Comparison of ENCODE assay signal across 15 cellular contexts in genomic region chr6:7135755-7136154, GRCh38. TPM values are rescaled to one million over a fixed set of nuclear protein-coding genes. Genes with fewer than 3 reads are reported as not detected.
DNase-seq lines count a peak whose midpoint lies in the region; ATAC-seq and TF ChIP-seq lines count a peak whose summit lies in the region.
"Had no signal": no experiment of that assay in that cellular context is flagged by ENCODE, and none has a peak within 500 bp of the region (broad histone marks: within the 10 kb centered on the region; RNA-seq: fewer than 3 reads in every experiment).

No MANE protein-coding gene starts in this region.

- peak overlapping the region; percentile 93 for H3K27ac Mint-ChIP-seq in CD4-positive, alpha-beta T cell
- peak overlapping the region; percentile 70 to 79 for H3K27ac Mint-ChIP-seq in T-cell
- peak overlapping the region; percentile 25 to 98 (median 88) for H3K27ac Mint-ChIP-seq in naive thymus-derived CD4-positive, alpha-beta T cell

- H3K27me3 ChIP-seq in CD4-positive, alpha-beta T cell (ENCODE audit: control insufficient read depth, insufficient read depth, low read length) = no peaks in the 10 kb centered on the region
- H3K27me3 ChIP-seq in naive thymus-derived CD4-positive, alpha-beta T cell (ENCODE audit: control insufficient read depth in 2 of 2, insufficient read depth in 2 of 2, low read length in 2 of 2) = no peaks in the 10 kb centered on the region
- H3K27me3 ChIP-seq: uterus had no signal

- CTCF ChIA-PET in CD4-positive, alpha-beta T cell (lab: Charles Lee) = interaction anchor here (0.7 to 1.9 kb wide), 5 partner anchors 11 to 26 kb away, joined by 3 to 5 read pairs (median 3); no protein-coding TSS in a partner anchor
- CTCF ChIA-PET in T-cell (lab: Charles Lee) = interaction anchor here in 1 of 2 donors (0.6 to 1.4 kb wide), 2 partner anchors 24 to 25 kb away, joined by 3 read pairs; no protein-coding TSS in a partner anchor
- CTCF ChIA-PET in naive thymus-derived CD4-positive, alpha-beta T cell (lab: Charles Lee) = interaction anchor here (0.6 kb wide), 1 partner anchor 101 kb away, joined by 5 read pairs; no protein-coding TSS in a partner anchor

- no peak for TF ChIP-seq CTCF in CD4-positive, alpha-beta T cell (IDR thresholded peaks at IDR 0.05)

- POLR2A ChIA-PET in CD4-positive, alpha-beta T cell (lab: Charles Lee) = interaction anchor here (3.0 to 5.4 kb wide), 2 partner anchors 16 to 26 kb away, joined by 10 to 85 read pairs; partner anchors contain the start of gene RREB1
- POLR2A ChIA-PET in T-cell (lab: Charles Lee) = interaction anchor here in 1 of 2 donors (0.6 to 1.3 kb wide), 4 partner anchors 22 to 549 kb away, joined by 3 to 5 read pairs (median 3); no protein-coding TSS in a partner anchor
- POLR2A ChIA-PET in naive thymus-derived CD4-positive, alpha-beta T cell (lab: Charles Lee) = interaction anchor here (1.1 to 10.7 kb wide), 6 partner anchors 7 to 50 kb away, joined by 3 to 91 read pairs (median 22); partner anchors contain the start of gene RREB1

- peaks cover 93% of the 10 kb centered on the region for H3K4me1 Mint-ChIP-seq in CD4-positive, alpha-beta T cell (ENCODE audit: low read depth)
- H3K4me1 Mint-ChIP-seq in T-cell = peaks cover 61 to 85% (median 82%) of the 10 kb centered on the region in 3 donors
- H3K4me1 Mint-ChIP-seq in naive thymus-derived CD4-positive, alpha-beta T cell = peaks cover 46 to 98% (median 88%) of the 10 kb centered on the region in 7 donors

- no peak overlapping the region for H3K4me3 ChIP-seq in naive thymus-derived CD4-positive, alpha-beta T cell (ENCODE audit: low read length)
- H3K4me3 ChIP-seq: uterus had no signal

- intact Hi-C loops in CD4-positive, alpha-beta T cell (cut with DNase I, micrococcal nuclease) = loop anchor here in 1 of 2 experiments (2.0 to 5.0 kb wide), 3 partner anchors 29 to 83 kb away; partner anchors contain the start of gene RREB1
- intact Hi-C loops in naive thymus-derived CD4-positive, alpha-beta T cell (cut with micrococcal nuclease) = loop anchor here (5.0 to 10.0 kb wide), 4 partner anchors 478 to 1302 kb away; partner anchors contain the start of genes LY86 (in 1 of the 2), NRN1 (in 1 of the 2) and SLC35B3 (in 1 of the 2)
- intact Hi-C loops in Right ventricle myocardium inferior (cut with DNase I) = no loop called here

- no peaks in the 10 kb centered on the region for H3K9me3 Mint-ChIP-seq in CD4-positive, alpha-beta T cell
- H3K9me3 Mint-ChIP-seq in T-cell = no peaks in the 10 kb centered on the region
- no peaks in the 10 kb centered on the region for H3K9me3 Mint-ChIP-seq in naive thymus-derived CD4-positive, alpha-beta T cell

- no peak for DNase-seq in CD4-positive, alpha-beta T cell
- DNase-seq in T-cell (no peak), substantia nigra (lab: John Stamatoyannopoulos, UW) (no peak), Right ventricle myocardium inferior (ENCODE audit: missing footprints) (no peak)
- DNase-seq in naive thymus-derived CD4-positive, alpha-beta T cell = no peak
- DNase-seq in NK-92 treated with Interleukin-12 subunit alpha and Interleukin-12 subunit beta, amount 100 ng/mL, for 24 hours (lab: John Stamatoyannopoulos, UW) = no peak
- DNase-seq: activated CD4-positive, CD25-positive, alpha-beta regulatory T cell treated with anti-CD3 and anti-CD28 coated beads, Interleukin-2, amount 50 U/mL, for 72 hours; AML-193; cerebellar nuclear complex; H7; KG1; NCI-H226; uterus had no signal

- H3K27me3 Mint-ChIP-seq in CD4-positive, alpha-beta T cell = no peaks in the 10 kb centered on the region
- H3K27me3 Mint-ChIP-seq in T-cell = no peaks in the 10 kb centered on the region
- no peaks in the 10 kb centered on the region for H3K27me3 Mint-ChIP-seq in naive thymus-derived CD4-positive, alpha-beta T cell

- ATAC-seq in CD4-positive, alpha-beta T cell (ENCODE audit: poor library complexity) = no peak
- ATAC-seq in GM21619 (IDR thresholded peaks at IDR 0.05; ENCODE audit: unreplicated experiment) (peak; percentile 20), T-cell (replicated peaks in 1 of 4) (no peak), Right ventricle myocardium inferior (no peak), GM21825 (IDR thresholded peaks at IDR 0.05; ENCODE audit: unreplicated experiment) (no peak)
- ATAC-seq in naive thymus-derived CD4-positive, alpha-beta T cell = no peak

- peak overlapping the region; percentile 22 for H3K27ac ChIP-seq in CD4-positive, alpha-beta T cell (ENCODE audit: low read depth, low read length)
- H3K27ac ChIP-seq in naive thymus-derived CD4-positive, alpha-beta T cell (ENCODE audit: low read depth, low read length) = peak overlapping the region; percentile 91
- no peak overlapping the region for H3K27ac ChIP-seq in substantia nigra (ENCODE audit: low read depth, low read length, poor library complexity, severe bottlenecking)

- peaks cover 16 to 50% of the 10 kb centered on the region in 2 donors for H3K4me1 ChIP-seq in naive thymus-derived CD4-positive, alpha-beta T cell (ENCODE audit: control insufficient read depth in 2 of 2, insufficient read depth in 2 of 2, low read length in 2 of 2)
- H3K4me1 ChIP-seq: uterus had no signal

- peaks cover 0 to 2% (median 0%) of the 10 kb centered on the region in 3 experiments for H3K36me3 ChIP-seq in naive thymus-derived CD4-positive, alpha-beta T cell (ENCODE audit: control insufficient read depth in 2 of 3, insufficient read depth in 3 of 3, low read length in 3 of 3)
- H3K36me3 ChIP-seq: uterus had no signal

- H3K36me3 Mint-ChIP-seq in CD4-positive, alpha-beta T cell (ENCODE audit: low read depth) = no peaks in the 10 kb centered on the region
- peaks cover 7% of the 10 kb centered on the region for H3K36me3 Mint-ChIP-seq in T-cell
- peaks cover 0 to 4% (median 0%) of the 10 kb centered on the region in 5 donors for H3K36me3 Mint-ChIP-seq in naive thymus-derived CD4-positive, alpha-beta T cell

- H3K4me3 Mint-ChIP-seq in CD4-positive, alpha-beta T cell = peak overlapping the region; percentile 35
- H3K4me3 Mint-ChIP-seq in T-cell = no peak overlapping the region
- H3K4me3 Mint-ChIP-seq in naive thymus-derived CD4-positive, alpha-beta T cell = peak overlapping the region in 1 of 10 donors; percentile 23

- no peaks in the 10 kb centered on the region for H3K9me3 ChIP-seq in CD4-positive, alpha-beta T cell (ENCODE audit: control insufficient read depth, low read length)
- no peaks in the 10 kb centered on the region for H3K9me3 ChIP-seq in naive thymus-derived CD4-positive, alpha-beta T cell (ENCODE audit: control insufficient read depth in 2 of 3, low read length in 3 of 3)
- H3K9me3 ChIP-seq: uterus had no signal

RNA-seq across cellular contexts. Expression of gene RREB1, which starts 28.0 kb away (rescaled TPM):
- total RNA-seq in CD4-positive, alpha-beta T cell = 10 to 100 TPM; 56.5 to 60.0 TPM
- total RNA-seq in T-cell (10 to 100 TPM; 38.1 to 50.1 (median 39.6) TPM), Right ventricle myocardium inferior (34.2 TPM)
- 10 to 100 TPM; 28.3 to 56.7 (median 51.6) TPM for total RNA-seq in naive thymus-derived CD4-positive, alpha-beta T cell
- 10 to 100 TPM in 1 of 2 donors, 1 to 10 TPM in 1; 4.2 to 10.0 TPM for polyA plus RNA-seq in naive thymus-derived CD4-positive, alpha-beta T cell
